In the genomic region with DNA sequence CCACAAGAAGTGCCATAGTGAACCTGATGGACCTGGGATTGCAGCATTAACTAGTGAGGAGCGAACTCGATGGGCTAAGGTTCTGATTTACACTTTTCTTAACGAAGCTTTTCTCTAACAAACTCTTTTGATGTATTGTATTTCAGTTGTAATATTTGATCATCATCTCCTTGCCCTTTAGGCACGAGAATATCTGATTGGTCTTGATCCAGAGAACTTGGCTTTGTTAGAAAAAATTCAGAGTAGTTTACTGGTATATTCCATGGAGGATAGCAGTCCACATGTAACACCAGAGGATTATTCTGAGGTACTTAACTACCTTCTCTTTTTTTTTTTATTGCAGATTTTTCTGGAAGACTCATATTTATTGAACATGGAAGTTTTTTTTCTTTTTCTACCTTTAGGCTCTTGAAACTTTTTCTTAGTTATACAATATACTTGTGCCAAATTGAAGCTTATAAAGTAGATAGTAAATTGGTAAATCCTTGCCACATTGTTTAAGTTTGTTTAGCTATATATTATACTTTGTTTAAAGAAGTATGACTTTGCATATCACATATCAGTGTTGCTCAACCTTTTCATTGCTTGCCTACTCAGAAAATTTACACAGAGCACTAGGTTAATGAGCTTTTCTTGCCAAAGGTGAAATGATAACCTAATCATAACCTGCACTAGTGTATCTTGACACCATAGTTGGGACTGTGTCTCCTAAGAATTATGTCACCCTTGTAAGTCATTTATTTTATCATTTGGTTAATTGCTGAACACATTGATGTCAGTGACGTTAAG, we compare ENCODE assay signal across 24 cellular contexts. TPM values are rescaled to one million over a fixed set of nuclear protein-coding genes. Genes with fewer than 3 reads are reported as not detected.
A peak's percentile ranks its signal among the peaks of the same experiment; 100 is the strongest.
DNase-seq lines count a peak whose midpoint lies in the region; ATAC-seq, FAIRE-seq and TF ChIP-seq lines count a peak whose summit lies in the region.
"Had no signal": no experiment of that assay in that cellular context is flagged by ENCODE, and none has a peak within 500 bp of the region (broad histone marks: within the 10 kb centered on the region; RNA-seq: fewer than 3 reads in every experiment).

No MANE protein-coding gene starts in this region.

- no peak for TF ChIP-seq CTCF in fibroblast of villous mesenchyme (IDR thresholded peaks at IDR 0.05; ENCODE audit: insufficient read depth, low read depth, low read length)

- ATAC-seq in GM21526 (IDR thresholded peaks at IDR 0.05; ENCODE audit: low FRiP score, unreplicated experiment): no peak
- ATAC-seq: CD8-positive, alpha-beta T cell had no signal

- H3K9me3 ChIP-seq in adipocyte (ENCODE audit: control insufficient read depth, low read length): no peaks in the 10 kb centered on the region
- H3K9me3 ChIP-seq: SJSA1 had no signal

- H3K9ac ChIP-seq in adipocyte (ENCODE audit: low read length): no peak overlapping the region
- H3K9ac ChIP-seq: KMS-11 had no signal

- DNase-seq in GM12892 (ENCODE audit: insufficient read length): no peak
- DNase-seq in NCI-H2196 (lab: John Stamatoyannopoulos, UW; ENCODE audit: unreplicated experiment): peak; percentile 9
- DNase-seq in adipocyte (ENCODE audit: low read depth): peak; percentile 14
- DNase-seq in fibroblast of villous mesenchyme (ENCODE audit: low read depth): peak; percentile 15
- DNase-seq in NCI-H774 (lab: John Stamatoyannopoulos, UW): no peak
- no peak for DNase-seq in substantia nigra (lab: John Stamatoyannopoulos, UW)
- DNase-seq in activated effector memory CD4-positive, alpha-beta T cell treated with anti-CD3 and anti-CD28 coated beads, Interleukin-2, amount 50 U/mL, for 16 hours: no peak
- DNase-seq: Caco-2; CD8-positive, alpha-beta T cell; GOT3; HCEC 1CT; NCI-H1092 treated with DMSO at 0.1 percent for 48 hours; NCI-H1436; NCI-H187; NCI-H2107; NCI-H446 treated with DMSO at 0.1 percent for 48 hours; Right ventricle myocardium superior; RPMI8226 had no signal

- H3K27ac ChIP-seq in substantia nigra (ENCODE audit: low read depth, low read length, poor library complexity, severe bottlenecking): no peak overlapping the region
- H3K27ac ChIP-seq: C4-2B, KMS-11, SJSA1 had no signal

- no peak overlapping the region for H3K4me3 ChIP-seq in adipocyte (ENCODE audit: low read length)
- no peak overlapping the region for H3K4me3 ChIP-seq in fibroblast of villous mesenchyme (ENCODE audit: low read depth, low read length)
- H3K4me3 ChIP-seq: SJSA1 had no signal

- FAIRE-seq in GM12892 (lab: Jason Lieb, UNC): peak; percentile 27
- FAIRE-seq: G401.6, HTR-8/SVneo had no signal

- no peaks in the 10 kb centered on the region for H3K27me3 ChIP-seq in adipocyte (replicated peaks; ENCODE audit: control insufficient read depth, insufficient read depth, low read length)
- H3K27me3 ChIP-seq: SJSA1 had no signal

- peaks cover 27% of the 10 kb centered on the region for H3K36me3 ChIP-seq in adipocyte (ENCODE audit: control insufficient read depth, insufficient read depth, low read length, severe bottlenecking)

- peaks cover under 1% of the 10 kb centered on the region for H3K4me1 ChIP-seq in adipocyte (ENCODE audit: control insufficient read depth, insufficient read depth, low read length)
- H3K4me1 ChIP-seq: Caco-2, SJSA1 had no signal

- no peak for TF ChIP-seq POLR2A in GM12892 (IDR thresholded peaks at IDR 0.05; ENCODE audit: low read depth, low read length)

RNA-seq across cellular contexts. Expression of gene CROT, which starts 30.4 kb away (rescaled TPM):
- polyA plus RNA-seq in GM12892 (2012; ENCODE audit: missing spikeins): 11.6 TPM
- 20.9 and 34.1 TPM in 2 replicates for total RNA-seq in fibroblast of villous mesenchyme

Comparison
In these comparisons a context has a peak if more than half of its experiments do, and no peak if none do; other contexts are left out.
1. DNase-seq: peak in NCI-H2196 (single experiment), adipocyte (single experiment) and fibroblast of villous mesenchyme (single experiment); none in GM12892 (single experiment), NCI-H774 (single experiment), substantia nigra (0 of 49) and activated effector memory CD4-positive, alpha-beta T cell treated with anti-CD3 and anti-CD28 coated beads, Interleukin-2, amount 50 U/mL, for 16 hours (single experiment).